Comparison of ENCODE assay signal across 8 cellular contexts in the genomic region with DNA sequence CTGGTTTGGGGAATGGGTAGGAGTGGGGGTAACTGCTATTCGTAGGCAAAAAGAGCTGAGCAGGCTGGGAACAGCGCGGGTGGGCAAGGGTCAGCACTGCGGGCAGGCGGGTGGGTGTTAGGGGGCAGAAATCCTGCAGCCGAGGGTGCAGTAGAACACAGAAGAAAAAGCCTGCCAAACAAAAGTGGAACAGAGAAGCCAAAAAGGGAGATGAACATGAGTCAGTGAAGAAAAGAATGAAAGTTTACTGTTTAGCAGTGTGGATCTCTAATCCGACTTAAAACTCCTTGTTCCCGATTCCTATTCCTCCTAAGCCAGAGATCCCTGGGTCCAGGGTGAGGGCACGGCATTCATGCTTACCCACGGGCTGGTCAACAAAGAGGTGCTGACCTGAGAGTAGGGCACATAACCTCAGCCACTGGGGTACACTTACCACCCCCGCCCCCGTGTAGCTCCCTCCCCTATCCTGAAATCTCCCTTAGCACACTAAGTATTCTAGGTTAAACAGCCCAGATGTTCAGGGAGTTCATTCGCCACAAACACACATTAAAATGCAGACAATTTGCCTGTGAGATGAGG. TPM values are rescaled to one million over a fixed set of nuclear protein-coding genes. Genes with fewer than 3 reads are reported as not detected.
DNase-seq lines count a peak whose midpoint lies in the region; ATAC-seq and TF ChIP-seq lines count a peak whose summit lies in the region.

No MANE protein-coding gene starts in this region.

- no peaks in the 10 kb centered on the region for H3K9me3 Mint-ChIP-seq in Caco-2 (ENCODE audit: unreplicated experiment)

- no peak overlapping the region for H3K27ac ChIP-seq in muscle layer of colon (ENCODE audit: low read depth, low read length)

- peaks cover 8% of the 10 kb centered on the region for H3K27me3 Mint-ChIP-seq in Caco-2 (ENCODE audit: insufficient read depth, unreplicated experiment)

- H3K36me3 ChIP-seq in muscle layer of colon (ENCODE audit: insufficient read depth, low read length) (no peaks in the 10 kb centered on the region), Caco-2 (ENCODE audit: control insufficient read depth, insufficient read depth, low read length) (no peaks in the 10 kb centered on the region)

- H3K27ac Mint-ChIP-seq in Caco-2 (ENCODE audit: unreplicated experiment): no peak overlapping the region

- no peak for DNase-seq in AG04449 (ENCODE audit: low read depth, low spot score)
- peak in 1 of 2 donors; percentile 27 for DNase-seq in cardiac fibroblast (ENCODE audit: low read depth in 2 of 2)
- no peak for DNase-seq in Caco-2
- no peak for DNase-seq in NCI-H2029 (lab: John Stamatoyannopoulos, UW)

- peak overlapping the region; percentile 57 for H3K4me3 ChIP-seq in AG04449 (ENCODE audit: low read depth, low read length)
- H3K4me3 ChIP-seq in cardiac fibroblast (replicated peaks in 1 of 2; ENCODE audit: low read depth in 2 of 2, low read length in 2 of 2): peak overlapping the region; percentile 41 to 51
- H3K4me3 ChIP-seq in muscle layer of colon (ENCODE audit: low read depth in 1 of 2, low read length in 2 of 2): peak overlapping the region; percentile 33 to 58
- H3K4me3 ChIP-seq in Caco-2 (ENCODE audit: low read depth, low read length): no peak overlapping the region

- H3K36me3 Mint-ChIP-seq in Caco-2 (ENCODE audit: insufficient read depth, unreplicated experiment): no peaks in the 10 kb centered on the region

- ATAC-seq in HG03025 (IDR thresholded peaks at IDR 0.05; ENCODE audit: low FRiP score, unreplicated experiment): peak; percentile 1
- ATAC-seq in HG03097 (IDR thresholded peaks at IDR 0.05; ENCODE audit: low FRiP score, unreplicated experiment): no peak
- no peak for ATAC-seq in HG02884 (IDR thresholded peaks at IDR 0.05; ENCODE audit: unreplicated experiment)

- BruUV-seq in Caco-2 (replicated peaks; lab: Mats Ljungman, UMichigan): no TSS peak

- peak overlapping the region; percentile 15 for H3K9ac ChIP-seq in muscle layer of colon (ENCODE audit: low read length)

- H3K4me1 Mint-ChIP-seq in Caco-2 (ENCODE audit: low read depth, unreplicated experiment): no peaks in the 10 kb centered on the region

- TF ChIP-seq CTCF in AG04449 (IDR thresholded peaks at IDR 0.05; ENCODE audit: insufficient read depth, low read length, missing control alignments) (no peak), cardiac fibroblast (IDR thresholded peaks at IDR 0.05; ENCODE audit: low read depth, low read length) (no peak), Caco-2 (IDR thresholded peaks at IDR 0.05; ENCODE audit: insufficient read depth in 1 of 2, low read depth in 1 of 2, low read length in 1 of 2, severe bottlenecking in 1 of 2, unreplicated experiment in 1 of 2) (no peak)

- H3K9me3 ChIP-seq in muscle layer of colon (ENCODE audit: low read length) (no peaks in the 10 kb centered on the region), Caco-2 (no peaks in the 10 kb centered on the region)

- no peak overlapping the region for H3K4me3 Mint-ChIP-seq in Caco-2 (ENCODE audit: unreplicated experiment)

- H3K27me3 ChIP-seq in muscle layer of colon (ENCODE audit: control insufficient read depth in 1 of 2, insufficient read depth in 2 of 2, low read length in 2 of 2): peaks cover 20 to 41% of the 10 kb centered on the region in 2 donors
- no peaks in the 10 kb centered on the region; the same call in 1 of the 2 replicates for H3K27me3 ChIP-seq in Caco-2 (replicated peaks; ENCODE audit: control insufficient read depth, insufficient read depth, low read length)

- intact Hi-C loops in Caco-2 (cut with micrococcal nuclease; ENCODE audit: unreplicated experiment): no loop called here

- CTCF ChIA-PET in AG04449 (lab: Yijun Ruan, JAX): interaction anchor here (1.0 to 9.6 kb wide), 9 partner anchors 8 to 375 kb away, joined by 3 to 90 read pairs (median 5); no protein-coding TSS in a partner anchor
- CTCF ChIA-PET in Caco-2 (lab: Charles Lee): no interaction called here

- POLR2A ChIA-PET in AG04449 (lab: Yijun Ruan, JAX) (no interaction called here), Caco-2 (lab: Charles Lee) (interaction anchor here (0.7 kb wide), 1 partner anchor 83 kb away, joined by 3 read pairs; no protein-coding TSS in a partner anchor)

- H3K4me1 ChIP-seq in muscle layer of colon (ENCODE audit: insufficient read depth, low read length): peaks cover 9% of the 10 kb centered on the region
- no peaks in the 10 kb centered on the region for H3K4me1 ChIP-seq in Caco-2

RNA-seq across cellular contexts. Expression of a gene that starts 27.1 kb away (rescaled TPM):
- total RNA-seq in Caco-2 (2022): 8.8 and 9.3 TPM in 2 replicates

RNA-seq across cellular contexts. Expression of a gene that starts 48.6 kb away (rescaled TPM):
- 18.1 TPM in 2 replicates for total RNA-seq in Caco-2 (2022)

RNA-seq across cellular contexts. Expression of a gene that starts 57.0 kb away (rescaled TPM):
- total RNA-seq in Caco-2 (2022): 2.7 and 3.9 TPM in 2 replicates
